In genomic region chr17:48615212-48615962, GRCh38 we compare ENCODE assay signal across 12 cellular contexts. TPM values are rescaled to one million over a fixed set of nuclear protein-coding genes. Genes with fewer than 3 reads are reported as not detected.
A peak's percentile ranks its signal among the peaks of the same experiment; 100 is the strongest.
DNase-seq lines count a peak whose midpoint lies in the region; ATAC-seq and TF ChIP-seq lines count a peak whose summit lies in the region.
"Had no signal": no experiment of that assay in that cellular context is flagged by ENCODE, and none has a peak within 500 bp of the region (broad histone marks: within the 10 kb centered on the region; RNA-seq: fewer than 3 reads in every experiment).

HOXB8 (minus strand) TSS chr17:48615292; CDS start chr17:48614704, 588 bp downstream.

- H3K4me3 Mint-ChIP-seq in CD4-positive, alpha-beta T cell = peak within 1 kb of the TSS; percentile 56
- peak within 1 kb of the TSS; percentile 99 for H3K4me3 Mint-ChIP-seq in nephron progenitor cell

- POLR2A ChIA-PET in CD4-positive, alpha-beta T cell (lab: Charles Lee) = interaction anchor here (2.3 kb wide), 1 partner anchor 10 kb away, joined by 10 read pairs; the partner anchor contains the start of gene HOXB9

- no peaks in the 10 kb centered on the region for H3K9me3 ChIP-seq in CD4-positive, alpha-beta T cell (ENCODE audit: control insufficient read depth, low read length)
- H3K9me3 ChIP-seq in HUES6 (ENCODE audit: control insufficient read depth, insufficient read depth, low read depth, low read length) (no peaks in the 10 kb centered on the region), colonic mucosa (no peaks in the 10 kb centered on the region)

- H3K4me1 ChIP-seq in HUES6 (ENCODE audit: control insufficient read depth, insufficient read depth, low read length) (peaks cover 18% of the 10 kb centered on the region), colonic mucosa (peaks cover 13% of the 10 kb centered on the region)
- H3K4me1 ChIP-seq: foreskin keratinocyte had no signal

- H3K27ac Mint-ChIP-seq in CD4-positive, alpha-beta T cell = peak within 1 kb of the TSS; percentile 36
- H3K27ac Mint-ChIP-seq in nephron progenitor cell = peak within 1 kb of the TSS; percentile 100
- H3K27ac Mint-ChIP-seq: activated naive CD4-positive, alpha-beta T cell treated with anti-CD3 and anti-CD28 coated beads, Interleukin-2, amount 50 U/mL, for 72 hours had no signal

- TF ChIP-seq CTCF in CD4-positive, alpha-beta T cell (IDR thresholded peaks at IDR 0.05) = no peak
- TF ChIP-seq CTCF in colonic mucosa (IDR thresholded peaks at IDR 0.05) (no peak), nephron progenitor cell (IDR thresholded peaks at IDR 0.05) (no peak)

- H3K4me3 ChIP-seq in HUES6 (ENCODE audit: low read depth, low read length) (peak within 1 kb of the TSS; percentile 52), colonic mucosa (peak within 1 kb of the TSS; percentile 57)

- no peak within 1 kb of the TSS for H3K27ac ChIP-seq in CD4-positive, alpha-beta T cell (ENCODE audit: low read depth, low read length)
- H3K27ac ChIP-seq in HUES6 (ENCODE audit: low read depth, low read length) = peak within 1 kb of the TSS; percentile 18; the same call in 1 of the 2 replicates
- no peak within 1 kb of the TSS for H3K27ac ChIP-seq in colonic mucosa
- no peak within 1 kb of the TSS for H3K27ac ChIP-seq in substantia nigra (ENCODE audit: low read depth, low read length, poor library complexity, severe bottlenecking)
- H3K27ac ChIP-seq: foreskin keratinocyte had no signal

- H3K36me3 ChIP-seq in HUES6 (ENCODE audit: control insufficient read depth, insufficient read depth, low read length) (no peaks in the 10 kb centered on the region), colonic mucosa (no peaks in the 10 kb centered on the region)

- no peak for DNase-seq in CD4-positive, alpha-beta T cell
- DNase-seq in colonic mucosa = no peak
- DNase-seq in nephron progenitor cell = peak; percentile 53
- DNase-seq in NCI-H2081 treated with DMSO at 0.1 percent for 48 hours (lab: John Stamatoyannopoulos, UW) = no peak
- no peak for DNase-seq in substantia nigra (lab: John Stamatoyannopoulos, UW)
- DNase-seq: foreskin keratinocyte, GDM1, NCI-H1930 had no signal

- peaks cover 71% of the 10 kb centered on the region for H3K4me1 Mint-ChIP-seq in CD4-positive, alpha-beta T cell (ENCODE audit: low read depth)
- H3K4me1 Mint-ChIP-seq in nephron progenitor cell = peaks cover 49% of the 10 kb centered on the region

- peaks cover 95% of the 10 kb centered on the region for H3K27me3 ChIP-seq in CD4-positive, alpha-beta T cell (ENCODE audit: control insufficient read depth, insufficient read depth, low read length)
- H3K27me3 ChIP-seq in HUES6 (ENCODE audit: control insufficient read depth, insufficient read depth, low read length) = peaks cover 99% of the 10 kb centered on the region
- H3K27me3 ChIP-seq in colonic mucosa = peaks cover 35% of the 10 kb centered on the region

- H3K27me3 Mint-ChIP-seq in CD4-positive, alpha-beta T cell = peaks cover 98% of the 10 kb centered on the region
- peaks cover 9% of the 10 kb centered on the region for H3K27me3 Mint-ChIP-seq in nephron progenitor cell (ENCODE audit: low read depth, poor library complexity)

- intact Hi-C loops in CD4-positive, alpha-beta T cell (cut with DNase I, micrococcal nuclease) = loop anchor here (5.0 to 10.0 kb wide), 3 partner anchors 723 to 838 kb away; partner anchors contain the start of gene SCRN2 (in 1 of the 2)
- intact Hi-C loops in colonic mucosa (cut with DNase I) = loop anchor here (5.0 kb wide), 1 partner anchor 273 kb away; no protein-coding TSS in a partner anchor

- no peaks in the 10 kb centered on the region for H3K9me3 Mint-ChIP-seq in CD4-positive, alpha-beta T cell
- no peaks in the 10 kb centered on the region for H3K9me3 Mint-ChIP-seq in nephron progenitor cell
- H3K9me3 Mint-ChIP-seq: activated naive CD4-positive, alpha-beta T cell treated with anti-CD3 and anti-CD28 coated beads, Interleukin-2, amount 50 U/mL, for 72 hours had no signal

- no peaks in the 10 kb centered on the region for H3K36me3 Mint-ChIP-seq in CD4-positive, alpha-beta T cell (ENCODE audit: low read depth)
- peaks cover 26% of the 10 kb centered on the region for H3K36me3 Mint-ChIP-seq in nephron progenitor cell (ENCODE audit: low read depth)

- CTCF ChIA-PET in CD4-positive, alpha-beta T cell (lab: Charles Lee) = interaction anchor here (1.7 kb wide), 1 partner anchor 158 kb away, joined by 3 read pairs; no protein-coding TSS in a partner anchor

- no peak for ATAC-seq in CD4-positive, alpha-beta T cell (ENCODE audit: poor library complexity)
- ATAC-seq in GM19467 (IDR thresholded peaks at IDR 0.05; ENCODE audit: unreplicated experiment) (no peak), GM18867 (IDR thresholded peaks at IDR 0.05; ENCODE audit: unreplicated experiment) (no peak)
- ATAC-seq: activated naive CD4-positive, alpha-beta T cell treated with anti-CD3 and anti-CD28 coated beads, Interleukin-2, amount 50 U/mL, for 72 hours; foreskin keratinocyte had no signal

- H3K9ac ChIP-seq in HUES6 (ENCODE audit: low read length) (peak within 1 kb of the TSS; percentile 94), colonic mucosa (ENCODE audit: low read depth in 2 of 2, low read length in 2 of 2) (peak within 1 kb of the TSS; percentile 71 to 75)

RNA-seq across cellular contexts. Expression of gene HOXB8, which starts in this region (rescaled TPM):
- total RNA-seq in CD4-positive, alpha-beta T cell = not detected
- total RNA-seq in colonic mucosa = 1 to 10 TPM; 4.2 to 7.4 TPM
- total RNA-seq: activated naive CD4-positive, alpha-beta T cell treated with anti-CD3 and anti-CD28 coated beads, Interleukin-2, amount 50 U/mL, for 72 hours; foreskin keratinocyte had no signal

Comparison
In these comparisons a context has a peak if more than half of its experiments do, and no peak if none do; other contexts are left out.
1. RNA of gene HOXB8 (total RNA-seq): 4.2 to 7.4 TPM in colonic mucosa; not detected in CD4-positive, alpha-beta T cell; every median in the first group is over 4 times any median in the second.